17 cellular contexts compared by ENCODE assay signal in the genomic region with DNA sequence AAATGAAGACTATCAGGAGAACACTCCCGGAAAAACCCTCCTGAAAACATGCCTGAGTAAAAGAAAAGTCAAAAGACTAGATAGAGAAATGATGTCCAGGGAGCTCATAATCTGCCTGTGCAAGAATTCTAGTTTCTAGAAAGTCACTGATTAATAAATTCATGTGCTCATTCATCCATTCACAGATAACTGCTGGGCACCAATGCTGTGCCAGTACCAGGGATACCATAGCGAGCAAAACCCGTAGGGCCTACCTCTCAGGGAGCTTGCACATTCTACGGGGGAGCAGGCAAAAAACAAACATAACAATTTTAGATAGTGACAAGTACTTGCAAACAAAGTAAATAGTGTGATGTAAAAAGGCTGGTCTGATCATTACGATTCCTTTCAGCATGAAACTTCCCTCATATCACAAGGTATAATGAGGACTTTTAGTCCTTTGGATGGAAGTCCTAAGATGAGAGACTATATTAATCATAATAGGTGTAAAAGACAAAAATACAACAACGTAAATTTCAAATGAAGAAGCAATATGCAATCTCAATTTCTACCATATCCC.
DNase-seq lines count a peak whose midpoint lies in the region; ATAC-seq and TF ChIP-seq lines count a peak whose summit lies in the region.
"Had no signal": no experiment of that assay in that cellular context is flagged by ENCODE, and none has a peak within 500 bp of the region (broad histone marks: within the 10 kb centered on the region; RNA-seq: fewer than 3 reads in every experiment).

No MANE protein-coding gene starts in this region.

- peak overlapping the region; percentile 61 to 77 for H3K18ac ChIP-seq in mesenchymal stem cell (ENCODE audit: low read depth in 1 of 2, low read length in 2 of 2)

- H3K27ac ChIP-seq in mesenchymal stem cell (ENCODE audit: low read length, poor library complexity, severe bottlenecking): peak overlapping the region; percentile 95
- H3K27ac ChIP-seq in sigmoid colon: no peak overlapping the region
- H3K27ac ChIP-seq: SJSA1 had no signal

- H2BK12ac ChIP-seq in mesenchymal stem cell (ENCODE audit: low read length in 2 of 2): peak overlapping the region; percentile 82 to 92

- no peak overlapping the region for H3K23ac ChIP-seq in mesenchymal stem cell (ENCODE audit: low read length in 2 of 2)

- peaks cover 9% of the 10 kb centered on the region for H3K4me1 ChIP-seq in mesenchymal stem cell (ENCODE audit: control insufficient read depth, insufficient read depth, low read depth, low read length)
- no peaks in the 10 kb centered on the region for H3K4me1 ChIP-seq in sigmoid colon
- H3K4me1 ChIP-seq: BE2C, SJSA1 had no signal

- H2AK5ac ChIP-seq in mesenchymal stem cell (ENCODE audit: low read length, severe bottlenecking): no peak overlapping the region

- no peak overlapping the region for H3K9ac ChIP-seq in mesenchymal stem cell (ENCODE audit: low read length)

- H3K36me3 ChIP-seq in mesenchymal stem cell (ENCODE audit: control insufficient read depth in 1 of 2, insufficient read depth in 2 of 2, low read depth in 1 of 2, low read length in 2 of 2) (no peaks in the 10 kb centered on the region), sigmoid colon (no peaks in the 10 kb centered on the region)
- H3K36me3 ChIP-seq: BE2C, SJSA1 had no signal

- peak overlapping the region; percentile 16 for H3K4me2 ChIP-seq in mesenchymal stem cell (ENCODE audit: low read length, poor library complexity, severe bottlenecking)

- H4K91ac ChIP-seq in mesenchymal stem cell (ENCODE audit: low read length): no peak overlapping the region

- H3K14ac ChIP-seq in mesenchymal stem cell (ENCODE audit: low read length in 2 of 2): peak overlapping the region in 1 of 2 experiments; percentile 46

- 96% methylated on average over 2 of the region's 6 CpGs for WGBS in mesenchymal stem cell
- WGBS in sigmoid colon, 2 donors: 80 to 91% methylated on average over 6 of the region's 6 CpGs
- WGBS in lower leg skin, 2 donors: 90 to 92% methylated on average over 6 of the region's 6 CpGs

- peaks cover 5% of the 10 kb centered on the region for H3K79me1 ChIP-seq in mesenchymal stem cell (replicated peaks; ENCODE audit: low read length, poor library complexity, severe bottlenecking)

- TF ChIP-seq POLR2A in sigmoid colon (IDR thresholded peaks at IDR 0.05) (no peak), lower leg skin (IDR thresholded peaks at IDR 0.05) (no peak)

- no peak overlapping the region for H2BK15ac ChIP-seq in mesenchymal stem cell (ENCODE audit: low read depth, poor library complexity, severe bottlenecking)

- H2BK5ac ChIP-seq in mesenchymal stem cell (ENCODE audit: low read depth, low read length, poor library complexity, severe bottlenecking): peak overlapping the region; percentile 87

- no peak for TF ChIP-seq CTCF in sigmoid colon (IDR thresholded peaks at IDR 0.05)
- TF ChIP-seq CTCF in lower leg skin (IDR thresholded peaks at IDR 0.05): no peak

- peak; percentile 26 for DNase-seq in NCI-H2171 treated with DMSO at 0.1 percent for 48 hours (lab: John Stamatoyannopoulos, UW)
- no peak for DNase-seq in NCI-H2171 (lab: John Stamatoyannopoulos, UW)
- peak; percentile 50 for DNase-seq in cerebellar cortex (ENCODE audit: low spot score)
- no peak for DNase-seq in mesenchymal stem cell
- DNase-seq in sigmoid colon: no peak
- DNase-seq in lower leg skin (ENCODE audit: low spot score in 2 of 2): no peak
- DNase-seq: 8988T, BE2C, GDM1, Kasumi-1, NCI-H2081 treated with DMSO at 0.1 percent for 48 hours, NCI-H446 treated with DMSO at 0.1 percent for 48 hours, NCI-H526 treated with DMSO at 0.1 percent for 48 hours, OCI-M1 had no signal

- peak overlapping the region; percentile 69 for H4K8ac ChIP-seq in mesenchymal stem cell (ENCODE audit: low read length)

- peak overlapping the region in 1 of 2 experiments; percentile 79 for H3K4ac ChIP-seq in mesenchymal stem cell (ENCODE audit: low read depth in 1 of 2, low read length in 2 of 2)

- intact Hi-C loops in sigmoid colon (cut with DNase I) (no loop called here), lower leg skin (cut with DNase I; ENCODE audit: low total_unique reads) (no loop called here)

- H3K27me3 ChIP-seq in mesenchymal stem cell (ENCODE audit: control insufficient read depth in 1 of 2, insufficient read depth in 1 of 2, low read length in 2 of 2): peaks cover 0 to 20% of the 10 kb centered on the region in 2 experiments
- no peaks in the 10 kb centered on the region for H3K27me3 ChIP-seq in sigmoid colon
- H3K27me3 ChIP-seq: BE2C, SJSA1 had no signal

- H3K4me3 ChIP-seq in mesenchymal stem cell (ENCODE audit: insufficient read depth in 1 of 2, low read depth in 1 of 2, low read length in 2 of 2) (no peak overlapping the region), sigmoid colon (no peak overlapping the region), lower leg skin (ENCODE audit: low read depth, poor library complexity, severe bottlenecking) (no peak overlapping the region)
- H3K4me3 ChIP-seq: SJSA1 had no signal

- H3K9me3 ChIP-seq in mesenchymal stem cell (ENCODE audit: control insufficient read depth, low read length) (no peaks in the 10 kb centered on the region), sigmoid colon (peaks cover 0 to 2% (median 0%) of the 10 kb centered on the region in 4 donors)
- H3K9me3 ChIP-seq: BE2C, SJSA1 had no signal

- TF ChIP-seq EP300 in sigmoid colon (IDR thresholded peaks at IDR 0.05): no peak

- no peak for ATAC-seq in GM19328 (IDR thresholded peaks at IDR 0.05; ENCODE audit: unreplicated experiment)
- ATAC-seq: Right ventricle myocardium inferior had no signal

- H2AFZ ChIP-seq in mesenchymal stem cell (ENCODE audit: low read depth, low read length): no peak overlapping the region

- H2BK120ac ChIP-seq in mesenchymal stem cell (ENCODE audit: low read depth, low read length): peak overlapping the region; percentile 73

Comparison
In these comparisons a context has a peak if more than half of its experiments do, and no peak if none do; other contexts are left out.
1. DNase-seq: peak in NCI-H2171 treated with DMSO at 0.1 percent for 48 hours (single experiment) and cerebellar cortex (single experiment); none in NCI-H2171 (single experiment), mesenchymal stem cell (single experiment), sigmoid colon (single experiment) and lower leg skin (0 of 2).